ENCODE assay signal across 1 cellular context in the genomic region with DNA sequence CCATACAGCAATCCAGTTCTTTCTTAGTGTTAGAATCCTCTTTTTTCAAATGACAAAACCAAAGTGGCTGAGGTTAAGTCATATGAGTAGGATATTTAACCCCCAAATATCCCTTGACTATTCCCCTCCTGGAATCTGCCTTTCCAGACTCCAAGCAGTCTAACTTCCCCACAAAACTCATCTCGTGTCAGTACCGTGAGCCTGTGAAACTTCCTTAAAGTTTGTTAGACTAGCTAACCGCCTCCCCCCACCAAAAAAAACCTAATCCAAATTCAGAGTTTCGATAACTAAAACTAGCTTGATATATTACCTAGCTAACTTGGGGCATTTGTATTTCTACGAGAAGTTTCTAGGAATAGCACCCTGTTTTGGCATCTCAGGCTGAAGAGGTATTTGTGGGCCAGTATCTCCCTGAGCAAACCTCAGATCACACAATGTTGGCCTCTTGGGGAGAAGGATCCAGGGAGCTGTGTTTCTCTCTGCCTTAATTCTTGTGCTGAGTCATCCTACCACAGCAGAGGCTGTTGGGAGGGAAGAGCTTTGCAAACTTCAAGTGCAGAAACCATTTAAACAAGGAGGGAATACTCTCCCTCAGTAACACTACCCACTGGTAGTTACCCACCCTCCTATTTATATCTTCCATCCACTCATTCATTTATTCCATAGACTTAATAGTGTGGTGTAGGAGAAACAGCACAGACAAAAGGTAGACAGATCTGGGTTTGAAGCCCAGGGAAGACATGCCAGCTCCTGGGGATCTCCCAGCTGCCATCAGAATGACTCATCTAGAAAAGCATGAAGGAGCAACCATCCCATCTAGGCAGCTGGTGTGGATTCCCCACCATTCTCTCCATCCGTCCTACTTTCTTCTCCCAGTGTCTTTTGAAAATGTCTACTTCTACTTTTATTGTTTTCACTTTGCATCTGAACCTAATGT.
A peak's percentile ranks its signal among the peaks of the same experiment; 100 is the strongest.
TF ChIP-seq lines count a peak whose summit lies in the region.

No MANE protein-coding gene starts in this region.

TF ChIP-seq in K562, 482 proteins besides CTCF, POLR2A, EP300 and RAD21 (continued from another document and continues in another):
- TF ChIP-seq ZNF639 (CRISPR knock-in tag; conservative IDR thresholded peaks at IDR 0.05 in 1 of 2, IDR thresholded peaks at IDR 0.05 in 1 of 2) (peak in 1 of 2 experiments; percentile 36; a peak in 2 of 4 replicates), RCOR1 (IDR thresholded peaks at IDR 0.05; ENCODE audit: borderline replicate concordance in 1 of 2, low read depth in 2 of 2, low read length in 2 of 2) (no peak; a peak in 1 of 4 replicates), TAF9B (IDR thresholded peaks at IDR 0.05; ENCODE audit: partially characterized antibody) (no peak), BACH1 (tag; IDR thresholded peaks at IDR 0.05) (peak; percentile 93), MAFF (IDR thresholded peaks at IDR 0.05; ENCODE audit: low read length) (peak; percentile 91), GABPB1 (CRISPR knock-in tag; IDR thresholded peaks at IDR 0.05) (no peak), ZNF778 (CRISPR knock-in tag; IDR thresholded peaks at IDR 0.05) (no peak), ZNF23 (CRISPR knock-in tag; IDR thresholded peaks at IDR 0.05) (no peak), NCOA2 (IDR thresholded peaks at IDR 0.05; ENCODE audit: partially characterized antibody in 2 of 2) (no peak), FOXO4 (CRISPR knock-in tag; IDR thresholded peaks at IDR 0.05) (no peak), KAT8 (IDR thresholded peaks at IDR 0.05; ENCODE audit: low read depth) (no peak), NCOA6 (IDR thresholded peaks at IDR 0.05) (no peak), ZNF740 (CRISPR knock-in tag; IDR thresholded peaks at IDR 0.05) (peak; percentile 34; the same call in 1 of the 2 replicates), ZNF740 (tag; IDR thresholded peaks at IDR 0.05) (peak in 1 of 2 experiments; percentile 58; a peak in 1 of 4 replicates), MAZ (CRISPR knock-in tag; conservative IDR thresholded peaks at IDR 0.05 in 1 of 2, IDR thresholded peaks at IDR 0.05 in 1 of 2) (0 out of 4 replicates have a peak, but pooled peaks of 1 of the 2 experiments have one; percentile 20), HEY1 (CRISPR knock-in tag; IDR thresholded peaks at IDR 0.05; ENCODE audit: borderline replicate concordance) (no peak), PHF8 (IDR thresholded peaks at IDR 0.05; ENCODE audit: borderline replicate concordance, low read length) (0 out of 2 replicates have a peak, but pooled peaks have one; percentile 15), PHF21A (IDR thresholded peaks at IDR 0.05; ENCODE audit: borderline replicate concordance, low read depth) (no peak), FOXJ2 (tag; IDR thresholded peaks at IDR 0.05) (no peak), ZNF311 (CRISPR knock-in tag; IDR thresholded peaks at IDR 0.05) (0 out of 2 replicates have a peak, but pooled peaks have one; percentile 29), ARNT (IDR thresholded peaks at IDR 0.05) (no peak; a peak in 1 of 4 replicates), SREBF2 (CRISPR knock-in tag; IDR thresholded peaks at IDR 0.05) (no peak), ETS2 (tag; IDR thresholded peaks at IDR 0.05; ENCODE audit: borderline replicate concordance, poor library complexity, severe bottlenecking) (no peak), ILF3 (IDR thresholded peaks at IDR 0.05; ENCODE audit: borderline replicate concordance) (no peak), JUND (IDR thresholded peaks at IDR 0.05; ENCODE audit: borderline replicate concordance, low read depth, low read length) (peak; percentile 55), JUND (tag; IDR thresholded peaks at IDR 0.05; ENCODE audit: borderline replicate concordance, low read depth, low read length) (peak; percentile 83; the same call in 2 of the 3 replicates), POLR3A (IDR thresholded peaks at IDR 0.05; ENCODE audit: borderline replicate concordance, extremely low read depth, insufficient read depth, insufficient read length) (no peak), HDAC2 (IDR thresholded peaks at IDR 0.05) (peak; percentile 30; the same call in 1 of the 2 replicates), GTF2A2 (tag; IDR thresholded peaks at IDR 0.05) (no peak)
- TF ChIP-seq, protein P1, sequence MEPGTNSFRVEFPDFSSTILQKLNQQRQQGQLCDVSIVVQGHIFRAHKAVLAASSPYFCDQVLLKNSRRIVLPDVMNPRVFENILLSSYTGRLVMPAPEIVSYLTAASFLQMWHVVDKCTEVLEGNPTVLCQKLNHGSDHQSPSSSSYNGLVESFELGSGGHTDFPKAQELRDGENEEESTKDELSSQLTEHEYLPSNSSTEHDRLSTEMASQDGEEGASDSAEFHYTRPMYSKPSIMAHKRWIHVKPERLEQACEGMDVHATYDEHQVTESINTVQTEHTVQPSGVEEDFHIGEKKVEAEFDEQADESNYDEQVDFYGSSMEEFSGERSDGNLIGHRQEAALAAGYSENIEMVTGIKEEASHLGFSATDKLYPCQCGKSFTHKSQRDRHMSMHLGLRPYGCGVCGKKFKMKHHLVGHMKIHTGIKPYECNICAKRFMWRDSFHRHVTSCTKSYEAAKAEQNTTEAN (CRISPR knock-in tag; IDR thresholded peaks at IDR 0.05): no peak
- TF ChIP-seq, protein P2, sequence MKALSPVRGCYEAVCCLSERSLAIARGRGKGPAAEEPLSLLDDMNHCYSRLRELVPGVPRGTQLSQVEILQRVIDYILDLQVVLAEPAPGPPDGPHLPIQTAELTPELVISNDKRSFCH (CRISPR knock-in tag; IDR thresholded peaks at IDR 0.05): no peak
- TF ChIP-seq, protein P2 (tag; IDR thresholded peaks at IDR 0.05): 0 out of 2 replicates have a peak, but pooled peaks have one; percentile 47
- TF ChIP-seq, protein P3, sequence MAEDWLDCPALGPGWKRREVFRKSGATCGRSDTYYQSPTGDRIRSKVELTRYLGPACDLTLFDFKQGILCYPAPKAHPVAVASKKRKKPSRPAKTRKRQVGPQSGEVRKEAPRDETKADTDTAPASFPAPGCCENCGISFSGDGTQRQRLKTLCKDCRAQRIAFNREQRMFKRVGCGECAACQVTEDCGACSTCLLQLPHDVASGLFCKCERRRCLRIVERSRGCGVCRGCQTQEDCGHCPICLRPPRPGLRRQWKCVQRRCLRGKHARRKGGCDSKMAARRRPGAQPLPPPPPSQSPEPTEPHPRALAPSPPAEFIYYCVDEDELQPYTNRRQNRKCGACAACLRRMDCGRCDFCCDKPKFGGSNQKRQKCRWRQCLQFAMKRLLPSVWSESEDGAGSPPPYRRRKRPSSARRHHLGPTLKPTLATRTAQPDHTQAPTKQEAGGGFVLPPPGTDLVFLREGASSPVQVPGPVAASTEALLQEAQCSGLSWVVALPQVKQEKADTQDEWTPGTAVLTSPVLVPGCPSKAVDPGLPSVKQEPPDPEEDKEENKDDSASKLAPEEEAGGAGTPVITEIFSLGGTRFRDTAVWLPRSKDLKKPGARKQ (CRISPR knock-in tag; IDR thresholded peaks at IDR 0.05): no peak
- TF ChIP-seq, protein P4, sequence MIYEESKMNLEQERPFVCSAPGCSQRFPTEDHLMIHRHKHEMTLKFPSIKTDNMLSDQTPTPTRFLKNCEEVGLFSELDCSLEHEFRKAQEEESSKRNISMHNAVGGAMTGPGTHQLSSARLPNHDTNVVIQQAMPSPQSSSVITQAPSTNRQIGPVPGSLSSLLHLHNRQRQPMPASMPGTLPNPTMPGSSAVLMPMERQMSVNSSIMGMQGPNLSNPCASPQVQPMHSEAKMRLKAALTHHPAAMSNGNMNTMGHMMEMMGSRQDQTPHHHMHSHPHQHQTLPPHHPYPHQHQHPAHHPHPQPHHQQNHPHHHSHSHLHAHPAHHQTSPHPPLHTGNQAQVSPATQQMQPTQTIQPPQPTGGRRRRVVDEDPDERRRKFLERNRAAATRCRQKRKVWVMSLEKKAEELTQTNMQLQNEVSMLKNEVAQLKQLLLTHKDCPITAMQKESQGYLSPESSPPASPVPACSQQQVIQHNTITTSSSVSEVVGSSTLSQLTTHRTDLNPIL (CRISPR knock-in tag; IDR thresholded peaks at IDR 0.05): no peak
- TF ChIP-seq, protein P5, sequence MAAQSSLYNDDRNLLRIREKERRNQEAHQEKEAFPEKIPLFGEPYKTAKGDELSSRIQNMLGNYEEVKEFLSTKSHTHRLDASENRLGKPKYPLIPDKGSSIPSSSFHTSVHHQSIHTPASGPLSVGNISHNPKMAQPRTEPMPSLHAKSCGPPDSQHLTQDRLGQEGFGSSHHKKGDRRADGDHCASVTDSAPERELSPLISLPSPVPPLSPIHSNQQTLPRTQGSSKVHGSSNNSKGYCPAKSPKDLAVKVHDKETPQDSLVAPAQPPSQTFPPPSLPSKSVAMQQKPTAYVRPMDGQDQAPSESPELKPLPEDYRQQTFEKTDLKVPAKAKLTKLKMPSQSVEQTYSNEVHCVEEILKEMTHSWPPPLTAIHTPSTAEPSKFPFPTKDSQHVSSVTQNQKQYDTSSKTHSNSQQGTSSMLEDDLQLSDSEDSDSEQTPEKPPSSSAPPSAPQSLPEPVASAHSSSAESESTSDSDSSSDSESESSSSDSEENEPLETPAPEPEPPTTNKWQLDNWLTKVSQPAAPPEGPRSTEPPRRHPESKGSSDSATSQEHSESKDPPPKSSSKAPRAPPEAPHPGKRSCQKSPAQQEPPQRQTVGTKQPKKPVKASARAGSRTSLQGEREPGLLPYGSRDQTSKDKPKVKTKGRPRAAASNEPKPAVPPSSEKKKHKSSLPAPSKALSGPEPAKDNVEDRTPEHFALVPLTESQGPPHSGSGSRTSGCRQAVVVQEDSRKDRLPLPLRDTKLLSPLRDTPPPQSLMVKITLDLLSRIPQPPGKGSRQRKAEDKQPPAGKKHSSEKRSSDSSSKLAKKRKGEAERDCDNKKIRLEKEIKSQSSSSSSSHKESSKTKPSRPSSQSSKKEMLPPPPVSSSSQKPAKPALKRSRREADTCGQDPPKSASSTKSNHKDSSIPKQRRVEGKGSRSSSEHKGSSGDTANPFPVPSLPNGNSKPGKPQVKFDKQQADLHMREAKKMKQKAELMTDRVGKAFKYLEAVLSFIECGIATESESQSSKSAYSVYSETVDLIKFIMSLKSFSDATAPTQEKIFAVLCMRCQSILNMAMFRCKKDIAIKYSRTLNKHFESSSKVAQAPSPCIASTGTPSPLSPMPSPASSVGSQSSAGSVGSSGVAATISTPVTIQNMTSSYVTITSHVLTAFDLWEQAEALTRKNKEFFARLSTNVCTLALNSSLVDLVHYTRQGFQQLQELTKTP (IDR thresholded peaks at IDR 0.05; ENCODE audit: low read depth in 1 of 2, partially characterized antibody in 2 of 2): peak in 1 of 2 experiments; percentile 60
